17 cellular contexts compared by ENCODE assay signal in the genomic region with DNA sequence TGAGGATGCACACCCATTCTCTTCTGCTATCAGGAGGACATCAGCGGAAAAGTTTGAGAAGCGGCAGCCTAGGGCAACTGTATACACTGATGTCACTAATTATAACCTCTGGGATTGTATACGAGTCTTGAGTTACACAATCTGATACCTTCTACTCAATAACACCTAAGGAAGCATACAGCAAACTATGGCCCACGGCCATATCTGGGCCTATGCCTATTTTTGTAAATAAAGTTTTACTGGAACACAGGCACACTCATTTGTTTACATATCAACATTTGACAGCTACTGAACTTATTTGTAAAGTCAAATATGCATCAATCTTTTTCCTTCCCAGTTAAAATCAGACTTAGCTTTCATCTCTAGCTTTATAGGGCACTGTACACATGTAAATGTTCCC.
DNase-seq lines count a peak whose midpoint lies in the region; ATAC-seq and TF ChIP-seq lines count a peak whose summit lies in the region.
"Had no signal": no experiment of that assay in that cellular context is flagged by ENCODE, and none has a peak within 500 bp of the region (broad histone marks: within the 10 kb centered on the region; RNA-seq: fewer than 3 reads in every experiment).

No MANE protein-coding gene starts in this region.

- H3K4me1 ChIP-seq in endodermal cell (ENCODE audit: control insufficient read depth, insufficient read depth, low read length) = no peaks in the 10 kb centered on the region
- H3K4me1 ChIP-seq: BE2C had no signal

- DNase-seq in NCI-H526 treated with DMSO at 0.1 percent for 48 hours (lab: John Stamatoyannopoulos, UW) (peak; percentile 65), endodermal cell (peak; percentile 2), DMS114 treated with DMSO at 0.1 percent for 48 hours (lab: John Stamatoyannopoulos, UW; ENCODE audit: unreplicated experiment) (no peak)
- DNase-seq: 8988T; ACHN; BE2C; C1 segment of cervical spinal cord; CD4-positive, alpha-beta memory T cell; CD4-positive, CD25-positive, alpha-beta regulatory T cell; CD8-positive, alpha-beta memory T cell; DMS 273 treated with DMSO at 0.1 percent for 48 hours; DMS79 treated with DMSO at 0.1 percent for 48 hours; GF-D8 had no signal

- no peaks in the 10 kb centered on the region for H3K27me3 Mint-ChIP-seq in endodermal cell (ENCODE audit: insufficient read depth)
- H3K27me3 Mint-ChIP-seq: CD4-positive, CD25-positive, alpha-beta regulatory T cell had no signal

- H3K27me3 ChIP-seq in endodermal cell (ENCODE audit: control insufficient read depth, insufficient read depth, low read length, poor library complexity, severe bottlenecking) = no peaks in the 10 kb centered on the region
- H3K27me3 ChIP-seq: BE2C, BLaER1 had no signal

- H3K4me1 Mint-ChIP-seq in endodermal cell = no peaks in the 10 kb centered on the region
- H3K4me1 Mint-ChIP-seq: CD4-positive, alpha-beta memory T cell; CD4-positive, CD25-positive, alpha-beta regulatory T cell; CD8-positive, alpha-beta memory T cell had no signal

- H3K36me3 Mint-ChIP-seq in endodermal cell (ENCODE audit: low read depth) = no peaks in the 10 kb centered on the region
- H3K36me3 Mint-ChIP-seq: CD14-positive monocyte; CD4-positive, alpha-beta memory T cell; CD4-positive, CD25-positive, alpha-beta regulatory T cell; CD8-positive, alpha-beta memory T cell had no signal

- H3K9ac ChIP-seq in endodermal cell (ENCODE audit: extremely low read depth, low read length, poor library complexity, severe bottlenecking) = no peak overlapping the region
- H3K9ac ChIP-seq: BLaER1 had no signal

- H3K4me3 Mint-ChIP-seq in endodermal cell = no peak overlapping the region
- H3K4me3 Mint-ChIP-seq: CD14-positive monocyte; CD4-positive, alpha-beta memory T cell; CD4-positive, CD25-positive, alpha-beta regulatory T cell; CD8-positive, alpha-beta memory T cell had no signal

- ATAC-seq in HG03095 (IDR thresholded peaks at IDR 0.05; ENCODE audit: unreplicated experiment) = no peak

- H3K36me3 ChIP-seq in endodermal cell (ENCODE audit: control insufficient read depth, insufficient read depth, low read length) = no peaks in the 10 kb centered on the region
- H3K36me3 ChIP-seq: BE2C, BLaER1 had no signal

- 89 to 100% methylated on average over 4 of the region's 4 CpGs for WGBS in endodermal cell (ENCODE audit: insufficient coverage in 1 of 2, insufficient read length in 1 of 2), 2 experiments

- peak overlapping the region; percentile 42 for H3K27ac ChIP-seq in 22Rv1
- no peak overlapping the region for H3K27ac ChIP-seq in endodermal cell (ENCODE audit: low read depth, low read length)
- H3K27ac ChIP-seq: BLaER1 had no signal

- no peak overlapping the region for H3K4me3 ChIP-seq in endodermal cell (ENCODE audit: low read length)
- H3K4me3 ChIP-seq: BLaER1 had no signal

- H3K27ac Mint-ChIP-seq in endodermal cell = no peak overlapping the region
- H3K27ac Mint-ChIP-seq: CD14-positive monocyte; CD4-positive, alpha-beta memory T cell; CD4-positive, CD25-positive, alpha-beta regulatory T cell; CD8-positive, alpha-beta memory T cell had no signal

- no peaks in the 10 kb centered on the region for H3K9me3 ChIP-seq in endodermal cell (ENCODE audit: control insufficient read depth, low read length)
- H3K9me3 ChIP-seq: BE2C, BLaER1 had no signal

- no peaks in the 10 kb centered on the region for H3K9me3 Mint-ChIP-seq in endodermal cell
- H3K9me3 Mint-ChIP-seq: CD4-positive, alpha-beta memory T cell; CD4-positive, CD25-positive, alpha-beta regulatory T cell; CD8-positive, alpha-beta memory T cell had no signal

- TF ChIP-seq CTCF in 22Rv1 (IDR thresholded peaks at IDR 0.05) (no peak), endodermal cell (conservative IDR thresholded peaks at IDR 0.05) (no peak)
